8 cellular contexts compared by ENCODE assay signal in the genomic region with DNA sequence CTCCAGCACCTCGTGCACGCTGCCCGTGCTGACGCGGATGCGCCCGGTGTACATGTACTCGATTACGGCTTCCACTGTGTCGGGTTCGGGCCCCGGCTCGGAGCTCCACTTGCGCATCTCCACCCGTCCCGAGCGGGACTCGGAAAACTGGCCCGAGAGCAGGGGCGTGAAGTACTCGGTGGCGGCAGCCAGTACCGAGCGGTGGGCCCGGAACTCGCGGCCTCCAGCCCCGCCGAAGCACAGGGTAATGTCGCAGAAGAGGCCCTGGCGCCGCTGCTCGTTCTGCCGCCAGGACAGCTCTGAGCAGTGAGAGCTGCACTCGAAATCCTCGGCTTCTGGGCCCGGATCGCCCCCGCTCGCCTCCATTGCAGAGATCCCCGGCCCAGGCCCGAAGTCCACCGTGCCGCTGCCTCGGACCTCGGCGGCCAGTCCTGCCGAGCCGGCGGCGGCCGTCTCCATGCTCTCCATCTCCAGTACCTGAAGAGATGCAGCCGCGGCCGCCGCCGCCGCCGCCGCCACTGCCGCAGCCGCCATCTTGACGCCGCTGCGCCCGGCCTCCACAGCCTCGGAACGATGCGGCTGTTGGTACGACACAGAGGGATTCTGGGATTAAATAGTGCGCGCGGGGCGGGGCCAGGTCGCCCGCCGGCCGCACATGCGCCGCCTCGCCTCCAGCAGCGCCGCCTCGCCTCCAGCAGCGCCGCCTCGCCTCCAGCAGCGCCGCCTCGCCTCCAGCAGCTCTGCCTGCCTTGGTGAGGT. TPM values are rescaled to one million over a fixed set of nuclear protein-coding genes. Genes with fewer than 3 reads are reported as not detected.
A peak's percentile ranks its signal among the peaks of the same experiment; 100 is the strongest.
DNase-seq lines count a peak whose midpoint lies in the region; ATAC-seq and TF ChIP-seq lines count a peak whose summit lies in the region.

A gene with protein sequence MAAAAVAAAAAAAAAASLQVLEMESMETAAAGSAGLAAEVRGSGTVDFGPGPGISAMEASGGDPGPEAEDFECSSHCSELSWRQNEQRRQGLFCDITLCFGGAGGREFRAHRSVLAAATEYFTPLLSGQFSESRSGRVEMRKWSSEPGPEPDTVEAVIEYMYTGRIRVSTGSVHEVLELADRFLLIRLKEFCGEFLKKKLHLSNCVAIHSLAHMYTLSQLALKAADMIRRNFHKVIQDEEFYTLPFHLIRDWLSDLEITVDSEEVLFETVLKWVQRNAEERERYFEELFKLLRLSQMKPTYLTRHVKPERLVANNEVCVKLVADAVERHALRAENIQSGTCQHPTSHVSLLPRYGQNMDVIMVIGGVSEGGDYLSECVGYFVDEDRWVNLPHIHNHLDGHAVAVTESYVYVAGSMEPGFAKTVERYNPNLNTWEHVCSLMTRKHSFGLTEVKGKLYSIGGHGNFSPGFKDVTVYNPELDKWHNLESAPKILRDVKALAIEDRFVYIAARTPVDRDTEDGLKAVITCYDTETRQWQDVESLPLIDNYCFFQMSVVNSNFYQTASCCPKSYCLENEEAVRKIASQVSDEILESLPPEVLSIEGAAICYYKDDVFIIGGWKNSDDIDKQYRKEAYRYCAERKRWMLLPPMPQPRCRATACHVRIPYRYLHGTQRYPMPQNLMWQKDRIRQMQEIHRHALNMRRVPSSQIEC (minus strand): TSS at position 587 of the 759 bp plus-strand sequence. CDS start 53 bp downstream, at position 534.

- peak within 1 kb of the TSS; percentile 64 for H3K27ac ChIP-seq in endodermal cell (ENCODE audit: low read depth, low read length)

- H3K4me3 Mint-ChIP-seq in endodermal cell = no peak within 1 kb of the TSS

- H3K9ac ChIP-seq in endodermal cell (ENCODE audit: extremely low read depth, low read length, poor library complexity, severe bottlenecking) = peak within 1 kb of the TSS; percentile 78

- no peaks in the 10 kb centered on the region for H3K9me3 Mint-ChIP-seq in endodermal cell

- peaks cover 29% of the 10 kb centered on the region for H3K36me3 ChIP-seq in endodermal cell (ENCODE audit: control insufficient read depth, insufficient read depth, low read length)

- TF ChIP-seq CTCF in endodermal cell (conservative IDR thresholded peaks at IDR 0.05) = peak; percentile 25

- peak; percentile 55 for DNase-seq in CMK (ENCODE audit: low read depth)
- peak; percentile 48 for DNase-seq in HS-5 (ENCODE audit: low read depth)
- DNase-seq in NOMO-1 treated with DMSO at 0.1 percent for 48 hours (lab: John Stamatoyannopoulos, UW; ENCODE audit: unreplicated experiment) = peak; percentile 85
- DNase-seq in activated CD8-positive, alpha-beta memory T cell treated with anti-CD3 and anti-CD28 coated beads for 4 hours (ENCODE audit: low read depth in 2 of 2) = peak; percentile 72 to 75
- DNase-seq in endodermal cell = peak; percentile 98
- peak; percentile 95 for DNase-seq in mesenteric fat pad (ENCODE audit: low spot score)
- DNase-seq in stimulated activated CD8-positive, alpha-beta memory T cell treated with anti-CD3 and anti-CD28 coated beads, Interleukin-15, amount 100 ng/mL, for 24 hours (ENCODE audit: low read depth) = peak; percentile 70

- peaks cover 16% of the 10 kb centered on the region for H3K4me1 Mint-ChIP-seq in endodermal cell

- peaks cover 5% of the 10 kb centered on the region for H3K4me1 ChIP-seq in endodermal cell (ENCODE audit: control insufficient read depth, insufficient read depth, low read length)

- WGBS in endodermal cell (ENCODE audit: insufficient coverage in 1 of 2, insufficient read length in 1 of 2), 2 experiments = 0% methylated on average over 27 to 90 of the region's 90 CpGs

- peak within 1 kb of the TSS; percentile 91 for H3K4me3 ChIP-seq in endodermal cell (ENCODE audit: low read length)

- H3K9me3 ChIP-seq in endodermal cell (ENCODE audit: control insufficient read depth, low read length) = no peaks in the 10 kb centered on the region

- no peaks in the 10 kb centered on the region for H3K27me3 Mint-ChIP-seq in endodermal cell (ENCODE audit: insufficient read depth)

- H3K27ac Mint-ChIP-seq in endodermal cell = peak within 1 kb of the TSS; percentile 84

- ATAC-seq in GM19468 (IDR thresholded peaks at IDR 0.05; ENCODE audit: extremely low read depth, unreplicated experiment) = peak; percentile 65

- peaks cover 33% of the 10 kb centered on the region for H3K36me3 Mint-ChIP-seq in endodermal cell (ENCODE audit: low read depth)

- no peaks in the 10 kb centered on the region for H3K27me3 ChIP-seq in endodermal cell (ENCODE audit: control insufficient read depth, insufficient read depth, low read length, poor library complexity, severe bottlenecking)

RNA-seq across cellular contexts. Expression of the gene that starts here (rescaled TPM):
- 10 to 100 TPM; 13.3 to 15.9 TPM for total RNA-seq in endodermal cell
- polyA plus RNA-seq in endodermal cell (2013, experiment 1 of 2) = 6.6 TPM
- polyA plus RNA-seq in endodermal cell (2013, experiment 2 of 2) = 6.3 TPM
- 10.8 TPM for total RNA-seq in mesenteric fat pad

Comparison
In these comparisons a context has a peak if more than half of its experiments do, and no peak if none do; other contexts are left out.
1. Peak in every context shown above with its lines: DNase-seq, ATAC-seq, H3K4me3 ChIP-seq and H3K27ac ChIP-seq.
2. DNase-seq: peak in every context shown above with its lines; median percentile 98 in endodermal cell; 95 in mesenteric fat pad; 85 in NOMO-1 treated with DMSO at 0.1 percent for 48 hours; 74 in activated CD8-positive, alpha-beta memory T cell treated with anti-CD3 and anti-CD28 coated beads for 4 hours; 70 in stimulated activated CD8-positive, alpha-beta memory T cell treated with anti-CD3 and anti-CD28 coated beads, Interleukin-15, amount 100 ng/mL, for 24 hours; 55 in CMK; 48 in HS-5.